ENCODE assay signal across 31 cellular contexts in the genomic region with DNA sequence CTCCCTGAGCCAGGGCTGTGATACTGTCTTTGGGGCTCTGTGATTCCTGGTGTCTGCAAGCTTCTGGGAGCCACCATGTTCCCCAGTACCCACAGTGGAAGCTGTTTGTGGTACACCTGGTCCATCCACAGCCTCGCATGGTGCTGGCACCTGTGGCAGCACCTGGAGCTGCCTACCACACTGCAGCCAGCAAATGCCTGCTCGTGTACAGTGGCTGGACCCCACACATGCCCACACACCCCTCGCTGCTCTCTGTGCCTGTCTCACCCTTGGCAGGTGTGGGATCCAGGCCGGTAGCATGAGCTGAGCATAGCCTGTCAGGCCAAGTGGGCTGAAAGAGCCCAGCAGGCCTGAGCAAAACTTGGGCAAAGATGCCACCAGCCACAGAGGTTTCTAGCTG. TPM values are rescaled to one million over a fixed set of nuclear protein-coding genes. Genes with fewer than 3 reads are reported as not detected.
"Had no signal": no experiment of that assay in that cellular context is flagged by ENCODE, and none has a peak within 500 bp of the region (broad histone marks: within the 10 kb centered on the region; RNA-seq: fewer than 3 reads in every experiment).

No MANE protein-coding gene starts in this region.

- H3K4me3 ChIP-seq: ascending aorta, breast epithelium, cardiac muscle cell, coronary artery, dorsolateral prefrontal cortex had no signal

- H3K4me1 Mint-ChIP-seq: activated B cell treated with CpG ODN at 0.5 μM for 24 hours; activated naive CD8-positive, alpha-beta T cell treated with anti-CD3 and anti-CD28 coated beads, Interleukin-2, amount 10 ng/mL, durations not matched to agents 7 days and 5 days; activated T-helper 17 cell treated with anti-CD3 and anti-CD28 coated beads, Interleukin-2, amount 50 U/mL, for 72 hours; central memory CD8-positive, alpha-beta T cell; endodermal cell; T-helper 17 cell had no signal

- DNase-seq: activated B cell treated with CpG ODN at 0.5 μM for 24 hours; activated CD4-positive, alpha-beta T cell treated with anti-CD3 and anti-CD28 coated beads for 48 hours; activated CD4-positive, alpha-beta T cell treated with anti-CD3 and anti-CD28 coated beads, Interleukin-2, amount 50 U/mL, for 1 hour; activated CD4-positive, alpha-beta T cell treated with anti-CD3 and anti-CD28 coated beads, Interleukin-2, amount 50 U/mL, for 48 hours; activated CD8-positive, alpha-beta memory T cell treated with anti-CD3 and anti-CD28 coated beads for 24 hours; activated CD8-positive, alpha-beta T cell treated with anti-CD3 and anti-CD28 coated beads for 36 hours; activated effector memory CD4-positive, alpha-beta T cell treated with Interleukin-2 at 50 U/mL for 16 hours; activated gamma-delta T cell treated with Interleukin-2 at 50 U/mL for 16 hours; activated naive CD4-positive, alpha-beta T cell treated with anti-CD3 and anti-CD28 coated beads for 36 hours; activated naive CD8-positive, alpha-beta T cell treated with anti-CD3 and anti-CD28 coated beads, Interleukin-2, amount 10 ng/mL, durations not matched to agents 7 days and 5 days; activated T-cell treated with anti-CD3 and anti-CD28 coated beads, Interleukin-2, amount 50 U/mL, for 4 hours; dorsolateral prefrontal cortex; effector memory CD4-positive, alpha-beta T cell; endodermal cell; foreskin fibroblast; T-helper 1 cell; T-helper 17 cell; T1000; WERI-Rb-1 had no signal

- H3K27me3 ChIP-seq: ascending aorta, breast epithelium, cardiac muscle cell, dorsolateral prefrontal cortex had no signal

- H3K27ac ChIP-seq: ascending aorta, breast epithelium, cardiac muscle cell, coronary artery, dorsolateral prefrontal cortex, WERI-Rb-1 had no signal

- H3K36me3 ChIP-seq: ascending aorta, breast epithelium, cardiac muscle cell, WERI-Rb-1 had no signal

- H3K4me3 Mint-ChIP-seq: activated B cell treated with CpG ODN at 0.5 μM for 24 hours; activated CD8-positive, alpha-beta T cell treated with anti-CD3 and anti-CD28 coated beads for 36 hours; activated naive CD4-positive, alpha-beta T cell treated with anti-CD3 and anti-CD28 coated beads for 36 hours; activated naive CD8-positive, alpha-beta T cell treated with anti-CD3 and anti-CD28 coated beads, Interleukin-2, amount 10 ng/mL, durations not matched to agents 7 days and 5 days; activated T-cell treated with anti-CD3 and anti-CD28 coated beads, Interleukin-2, amount 50 U/mL, for 4 hours; activated T-helper 17 cell treated with anti-CD3 and anti-CD28 coated beads, Interleukin-2, amount 50 U/mL, for 72 hours; central memory CD8-positive, alpha-beta T cell; dendritic cell treated with granulocyte-macrophage colony-stimulating factor and Interleukin-4, amounts not matched to agents 40 ng/mL and 50 ng/mL, for 4 days; endodermal cell; T-helper 17 cell; T-helper 2 cell treated with Interferon-gamma antibody and Interleukin-4, amounts not matched to agents 5 μg/mL and 100 μg/mL, for 36 hours had no signal

- H3K9me3 ChIP-seq: ascending aorta had no signal

- H3K27me3 Mint-ChIP-seq: activated B cell treated with CpG ODN at 0.5 μM for 24 hours; activated CD8-positive, alpha-beta T cell treated with anti-CD3 and anti-CD28 coated beads for 36 hours; activated naive CD8-positive, alpha-beta T cell treated with anti-CD3 and anti-CD28 coated beads, Interleukin-2, amount 10 ng/mL, durations not matched to agents 7 days and 5 days; brain; dendritic cell treated with granulocyte-macrophage colony-stimulating factor and Interleukin-4, amounts not matched to agents 40 ng/mL and 50 ng/mL, for 4 days had no signal

- H3K27ac Mint-ChIP-seq: activated B cell treated with CpG ODN at 0.5 μM for 24 hours; activated CD8-positive, alpha-beta T cell treated with anti-CD3 and anti-CD28 coated beads for 36 hours; activated naive CD4-positive, alpha-beta T cell treated with anti-CD3 and anti-CD28 coated beads for 36 hours; activated naive CD4-positive, alpha-beta T cell treated with anti-CD3 and anti-CD28 coated beads, Interleukin-2, amount 50 U/mL, for 72 hours; activated naive CD8-positive, alpha-beta T cell treated with anti-CD3 and anti-CD28 coated beads, Interleukin-2, amount 10 ng/mL, durations not matched to agents 7 days and 5 days; activated T-helper 17 cell treated with anti-CD3 and anti-CD28 coated beads, Interleukin-2, amount 50 U/mL, for 72 hours; dendritic cell treated with granulocyte-macrophage colony-stimulating factor and Interleukin-4, amounts not matched to agents 40 ng/mL and 50 ng/mL, for 4 days; endodermal cell; T-helper 17 cell; T-helper 2 cell treated with Interferon-gamma antibody and Interleukin-4, amounts not matched to agents 5 μg/mL and 100 μg/mL, for 36 hours had no signal

- H3K4me1 ChIP-seq: ascending aorta, breast epithelium had no signal

- ATAC-seq: activated CD4-positive, CD25-positive, alpha-beta regulatory T cell treated with anti-CD3 and anti-CD28 coated beads, Interleukin-2, amount 50 U/mL, for 24 hours; activated CD8-positive, alpha-beta T cell treated with anti-CD3 and anti-CD28 coated beads for 36 hours; activated naive CD4-positive, alpha-beta T cell treated with anti-CD3 and anti-CD28 coated beads, Interleukin-2, amount 50 U/mL, for 72 hours; activated T-cell treated with anti-CD3 and anti-CD28 coated beads, Interleukin-2, amount 50 U/mL, for 4 hours; activated T-helper 17 cell treated with anti-CD3 and anti-CD28 coated beads, Interleukin-2, amount 50 U/mL, for 72 hours; esophagus mucosa; T-helper 17 cell had no signal

- H3K9me3 Mint-ChIP-seq: activated T-helper 17 cell treated with anti-CD3 and anti-CD28 coated beads, Interleukin-2, amount 50 U/mL, for 72 hours; central memory CD8-positive, alpha-beta T cell; T-helper 2 cell treated with Interferon-gamma antibody and Interleukin-4, amounts not matched to agents 5 μg/mL and 100 μg/mL, for 36 hours had no signal

RNA-seq across cellular contexts. Expression of gene CSRNP3, which starts 41.8 kb away (rescaled TPM):
- total RNA-seq: activated B cell treated with CpG ODN at 0.5 μM for 24 hours; activated CD8-positive, alpha-beta T cell treated with anti-CD3 and anti-CD28 coated beads for 36 hours; activated naive CD4-positive, alpha-beta T cell treated with anti-CD3 and anti-CD28 coated beads for 36 hours; activated naive CD4-positive, alpha-beta T cell treated with anti-CD3 and anti-CD28 coated beads, Interleukin-2, amount 50 U/mL, for 72 hours; activated naive CD8-positive, alpha-beta T cell treated with anti-CD3 and anti-CD28 coated beads, Interleukin-2, amount 10 ng/mL, durations not matched to agents 7 days and 5 days; activated T-cell treated with anti-CD3 and anti-CD28 coated beads, Interleukin-2, amount 50 U/mL, for 4 hours; activated T-helper 17 cell treated with anti-CD3 and anti-CD28 coated beads, Interleukin-2, amount 50 U/mL, for 72 hours; T-helper 17 cell had no signal
